18 cellular contexts compared by ENCODE assay signal in genomic region chr11:10358696-10359095, GRCh38.
"Had no signal": no experiment of that assay in that cellular context is flagged by ENCODE, and none has a peak within 500 bp of the region (broad histone marks: within the 10 kb centered on the region; RNA-seq: fewer than 3 reads in every experiment).

No MANE protein-coding gene starts in this region.

- H2AFZ ChIP-seq: parathyroid adenoma had no signal

- H3K27me3 ChIP-seq: gastrocnemius medialis, right lobe of liver, suprapubic skin, transverse colon, upper lobe of right lung, uterus had no signal

- DNase-seq: gastrocnemius medialis; head of caudate nucleus; kidney; mesenchymal stem cell; mucosa of descending colon; naive B cell; right lobe of liver; small intestine; stimulated activated CD4-positive, alpha-beta T cell treated with anti-CD3 and anti-CD28 coated beads, Interleukin-15, amount 100 ng/mL, for 24 hours; stimulated activated CD4-positive, alpha-beta T cell treated with anti-CD3 and anti-CD28 coated beads, Interleukin-2, amount 100 ng/mL, for 48 hours; stimulated activated naive B cell treated with anti-CD40 and anti-IgM and Interleukin-4, amounts not matched to agents 10 μg/mL and 1 μg/mL and 100 μg/mL, for 72 hours; transverse colon; upper lobe of right lung; uterus had no signal

- FAIRE-seq: kidney, small intestine had no signal

- H3K4me3 ChIP-seq: coronary artery, gastrocnemius medialis, lung, mucosa of descending colon, right lobe of liver, suprapubic skin, transverse colon, upper lobe of right lung, uterus had no signal

- H3K9ac ChIP-seq: parathyroid adenoma had no signal

- H3K79me2 ChIP-seq: parathyroid adenoma had no signal

- H3K27ac ChIP-seq: coronary artery, gastrocnemius medialis, parathyroid adenoma, right lobe of liver, suprapubic skin, transverse colon, upper lobe of right lung, uterus had no signal

- H3K4me1 ChIP-seq: parathyroid adenoma, right lobe of liver, suprapubic skin, transverse colon, upper lobe of right lung, uterus had no signal

- H3K9me3 ChIP-seq: gastrocnemius medialis, mucosa of descending colon, right lobe of liver, suprapubic skin, transverse colon, upper lobe of right lung, uterus had no signal

- H3K36me3 ChIP-seq: gastrocnemius medialis, right lobe of liver, suprapubic skin, transverse colon, upper lobe of right lung, uterus had no signal
